ENCODE assay signal across 10 cellular contexts in the genomic region with DNA sequence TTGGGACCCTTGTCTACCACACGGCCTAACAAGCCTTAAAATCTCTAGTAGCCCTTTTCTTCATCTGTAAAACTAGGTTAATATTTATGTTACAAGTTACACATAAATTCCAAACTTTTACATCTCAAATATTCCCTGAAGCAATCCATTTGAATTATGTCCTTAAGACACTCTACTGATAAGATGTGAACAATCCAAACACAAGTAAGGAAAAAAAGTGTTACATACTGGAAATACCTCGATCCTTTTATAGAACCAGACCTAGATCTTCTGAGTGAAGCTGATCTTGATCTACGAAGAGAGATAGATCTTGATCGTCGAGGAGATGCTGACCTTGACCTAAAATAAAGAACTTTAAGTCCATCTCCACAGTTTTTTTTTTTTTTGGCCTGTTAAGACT. TPM values are rescaled to one million over a fixed set of nuclear protein-coding genes. Genes with fewer than 3 reads are reported as not detected.
A peak's percentile ranks its signal among the peaks of the same experiment; 100 is the strongest.
DNase-seq lines count a peak whose midpoint lies in the region; ATAC-seq and TF ChIP-seq lines count a peak whose summit lies in the region.
"Had no signal": no experiment of that assay in that cellular context is flagged by ENCODE, and none has a peak within 500 bp of the region (broad histone marks: within the 10 kb centered on the region; RNA-seq: fewer than 3 reads in every experiment).

No MANE protein-coding gene starts in this region.

- H3K9me3 ChIP-seq in fibroblast of lung (ENCODE audit: control insufficient read depth, insufficient read depth, low read depth, low read length): no peaks in the 10 kb centered on the region

- no peak overlapping the region for H3K9ac ChIP-seq in fibroblast of lung (ENCODE audit: insufficient read depth, low read length)

- H3K4me1 ChIP-seq in fibroblast of lung (ENCODE audit: control insufficient read depth, extremely low read depth, insufficient read depth, low read length): peaks cover 2% of the 10 kb centered on the region

- no peaks in the 10 kb centered on the region for H3K27me3 Mint-ChIP-seq in activated T-cell treated with anti-CD3 and anti-CD28 coated beads, Interleukin-2, amount 50 U/mL, for 72 hours (ENCODE audit: low read depth)

- H3K27me3 ChIP-seq in fibroblast of lung (ENCODE audit: control insufficient read depth, insufficient read depth, low read length): no peaks in the 10 kb centered on the region

- H3K4me1 Mint-ChIP-seq in activated T-cell treated with anti-CD3 and anti-CD28 coated beads, Interleukin-2, amount 50 U/mL, for 72 hours (ENCODE audit: low read depth): peaks cover 82% of the 10 kb centered on the region
- peaks cover 78% of the 10 kb centered on the region for H3K4me1 Mint-ChIP-seq in stimulated activated effector memory CD8-positive, alpha-beta T cell treated with anti-CD3 and anti-CD28 coated beads, Interleukin-12 subunit alpha, Interleukin-12 subunit beta, amount 100 ng/mL, for 72 hours

- H4K20me1 ChIP-seq in fibroblast of lung (ENCODE audit: control insufficient read depth, extremely low read depth, insufficient read depth, low read length): peaks cover 4% of the 10 kb centered on the region

- H3K27ac ChIP-seq in VCaP: peak overlapping the region; percentile 95
- H3K27ac ChIP-seq in fibroblast of lung (ENCODE audit: insufficient read depth, low read length): no peak overlapping the region

- no peak overlapping the region for H2AFZ ChIP-seq in fibroblast of lung (ENCODE audit: low read length)

- no peaks in the 10 kb centered on the region for H3K9me3 Mint-ChIP-seq in activated T-cell treated with anti-CD3 and anti-CD28 coated beads, Interleukin-2, amount 50 U/mL, for 72 hours
- no peaks in the 10 kb centered on the region for H3K9me3 Mint-ChIP-seq in stimulated activated effector memory CD8-positive, alpha-beta T cell treated with anti-CD3 and anti-CD28 coated beads, Interleukin-12 subunit alpha, Interleukin-12 subunit beta, amount 100 ng/mL, for 72 hours

- TF ChIP-seq CTCF in VCaP (conservative IDR thresholded peaks at IDR 0.05): no peak
- TF ChIP-seq CTCF in fibroblast of lung (conservative IDR thresholded peaks at IDR 0.05 in 1 of 2, IDR thresholded peaks at IDR 0.05 in 1 of 2; ENCODE audit: low read depth in 1 of 2, low read length in 2 of 2): no peak

- H3K4me2 ChIP-seq in fibroblast of lung (ENCODE audit: extremely low read depth, insufficient read depth, low read length): peak overlapping the region; percentile 0

- H3K4me3 Mint-ChIP-seq in activated T-cell treated with anti-CD3 and anti-CD28 coated beads, Interleukin-2, amount 50 U/mL, for 72 hours: peak overlapping the region; percentile 94 to 97
- peak overlapping the region; percentile 100 for H3K4me3 Mint-ChIP-seq in stimulated activated effector memory CD8-positive, alpha-beta T cell treated with anti-CD3 and anti-CD28 coated beads, Interleukin-12 subunit alpha, Interleukin-12 subunit beta, amount 100 ng/mL, for 72 hours

- peak overlapping the region; percentile 98 for H3K27ac Mint-ChIP-seq in activated T-cell treated with anti-CD3 and anti-CD28 coated beads, Interleukin-2, amount 50 U/mL, for 72 hours
- H3K27ac Mint-ChIP-seq in stimulated activated effector memory CD8-positive, alpha-beta T cell treated with anti-CD3 and anti-CD28 coated beads, Interleukin-12 subunit alpha, Interleukin-12 subunit beta, amount 100 ng/mL, for 72 hours: peak overlapping the region; percentile 100

- DNase-seq in activated T-cell treated with anti-CD3 and anti-CD28 coated beads, Interleukin-2, amount 50 U/mL, for 72 hours: no peak
- DNase-seq in activated T-cell treated with anti-CD3 and anti-CD28 coated beads, Interleukin-2, amount 50 U/mL, for 48 hours: no peak
- DNase-seq in fibroblast of lung (ENCODE audit: low read depth in 2 of 2) (no peak), NCI-H1436 (lab: John Stamatoyannopoulos, UW) (no peak)
- no peak for DNase-seq in stimulated activated effector memory CD8-positive, alpha-beta T cell treated with anti-CD3 and anti-CD28 coated beads, Interleukin-12 subunit alpha, Interleukin-12 subunit beta, amount 100 ng/mL, for 72 hours (ENCODE audit: low spot score in 2 of 2)
- no peak for DNase-seq in activated CD4-positive, CD25-positive, alpha-beta regulatory T cell (lab: John Stamatoyannopoulos, UW)
- no peak for DNase-seq in stimulated activated CD4-positive, alpha-beta T cell treated with anti-CD3 and anti-CD28 coated beads, Interleukin-2, amount 100 ng/mL, for 24 hours
- DNase-seq: activated CD8-positive, alpha-beta memory T cell treated with anti-CD3 and anti-CD28 coated beads for 24 hours; hippocampal formation had no signal

- peaks cover 12% of the 10 kb centered on the region for H3K36me3 ChIP-seq in fibroblast of lung (ENCODE audit: control insufficient read depth, insufficient read depth, low read length)

- ATAC-seq in activated T-cell treated with anti-CD3 and anti-CD28 coated beads, Interleukin-2, amount 50 U/mL, for 72 hours (replicated peaks in 1 of 2): no peak
- no peak for ATAC-seq in stimulated activated effector memory CD8-positive, alpha-beta T cell treated with anti-CD3 and anti-CD28 coated beads, Interleukin-12 subunit alpha, Interleukin-12 subunit beta, amount 100 ng/mL, for 72 hours

- peaks cover 42 to 65% of the 10 kb centered on the region in 2 donors for H3K36me3 Mint-ChIP-seq in activated T-cell treated with anti-CD3 and anti-CD28 coated beads, Interleukin-2, amount 50 U/mL, for 72 hours (ENCODE audit: insufficient read depth in 2 of 2)
- peaks cover 95% of the 10 kb centered on the region for H3K36me3 Mint-ChIP-seq in stimulated activated effector memory CD8-positive, alpha-beta T cell treated with anti-CD3 and anti-CD28 coated beads, Interleukin-12 subunit alpha, Interleukin-12 subunit beta, amount 100 ng/mL, for 72 hours

- H3K4me3 ChIP-seq in fibroblast of lung (replicated peaks in 1 of 4; ENCODE audit: control extremely low read depth in 1 of 4, insufficient read depth in 1 of 4, low read depth in 3 of 4, low read length in 4 of 4): no peak overlapping the region

- H3K79me2 ChIP-seq in fibroblast of lung (ENCODE audit: control insufficient read depth, insufficient read depth, low read length): peaks cover 74% of the 10 kb centered on the region

RNA-seq across cellular contexts. Expression of a gene that starts 3.3 kb away (rescaled TPM):
- 100 to 1,000 TPM; 258 to 264 TPM for total RNA-seq in activated T-cell treated with anti-CD3 and anti-CD28 coated beads, Interleukin-2, amount 50 U/mL, for 72 hours
- total RNA-seq in fibroblast of lung: 69.9 and 118 TPM in 2 replicates
- 193 and 301 TPM in 2 replicates for polyA plus RNA-seq in fibroblast of lung
- polyA plus RNA-seq in fibroblast of lung (2012): 153 and 213 TPM in 2 replicates
- 55.2 and 68.9 TPM in 2 replicates for polyA minus RNA-seq in fibroblast of lung (ENCODE audit: low replicate concordance)

RNA-seq across cellular contexts. Expression of a gene that starts 30.2 kb away (rescaled TPM):
- total RNA-seq in activated T-cell treated with anti-CD3 and anti-CD28 coated beads, Interleukin-2, amount 50 U/mL, for 72 hours: 10 to 100 TPM in 1 of 2 donors, 1 to 10 TPM in 1; 9.9 to 14.3 TPM
- total RNA-seq in fibroblast of lung: 15.0 and 18.7 TPM in 2 replicates
- polyA plus RNA-seq in fibroblast of lung: 8.2 and 12.3 TPM in 2 replicates
- polyA plus RNA-seq in fibroblast of lung (2012): 11.5 and 16.9 TPM in 2 replicates
- polyA minus RNA-seq in fibroblast of lung (ENCODE audit: low replicate concordance): 3.9 TPM in 1 of 2 replicates, not detected in the other
